In the genomic region with DNA sequence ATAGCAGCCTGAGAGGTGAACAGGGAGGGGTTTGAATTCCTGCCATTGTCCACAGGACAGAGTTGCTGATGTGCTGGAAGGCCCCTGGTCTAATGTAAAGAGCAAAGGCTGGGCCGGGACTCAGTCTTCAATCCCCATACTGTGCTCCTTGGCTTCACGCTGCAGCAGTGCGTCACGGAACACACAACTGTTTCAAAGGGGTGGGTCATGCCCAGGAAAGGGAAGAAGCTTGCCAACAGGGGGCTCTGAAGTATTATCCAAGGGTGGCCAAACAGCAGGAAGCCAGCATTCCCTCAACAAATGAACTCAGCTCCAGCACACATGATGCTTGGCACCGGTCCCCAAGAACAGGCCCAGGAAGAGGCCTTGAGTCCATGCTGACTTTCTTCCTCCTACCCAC, we compare ENCODE assay signal across 9 cellular contexts.
A peak's percentile ranks its signal among the peaks of the same experiment; 100 is the strongest.
DNase-seq lines count a peak whose midpoint lies in the region; ATAC-seq, FAIRE-seq and TF ChIP-seq lines count a peak whose summit lies in the region.
"Had no signal": no experiment of that assay in that cellular context is flagged by ENCODE, and none has a peak within 500 bp of the region (broad histone marks: within the 10 kb centered on the region; RNA-seq: fewer than 3 reads in every experiment).

No MANE protein-coding gene starts in this region.

- H3K27me3 ChIP-seq in IMR-90 (ENCODE audit: control insufficient read depth, insufficient read depth, low read length): no peaks in the 10 kb centered on the region
- H3K27me3 ChIP-seq in right cardiac atrium (ENCODE audit: control insufficient read depth, insufficient read depth): no peaks in the 10 kb centered on the region

- H3K4me3 ChIP-seq in IMR-90 (ENCODE audit: insufficient read depth, low read depth, low read length): no peak overlapping the region
- H3K4me3 ChIP-seq in right cardiac atrium (ENCODE audit: low read length): no peak overlapping the region

- H2BK120ac ChIP-seq in IMR-90 (ENCODE audit: low read depth, low read length): peak overlapping the region; percentile 32; the same call in 1 of the 2 replicates

- BruUV-seq in IMR-90 (replicated peaks; lab: Mats Ljungman, UMichigan): no TSS peak

- no peak for FAIRE-seq in H54 (lab: Jason Lieb, UNC)

- peak overlapping the region; percentile 76 for H2AFZ ChIP-seq in IMR-90 (replicated peaks; ENCODE audit: low read length, poor library complexity)

- no peaks in the 10 kb centered on the region; the same call in 1 of the 2 replicates for H4K20me1 ChIP-seq in IMR-90 (ENCODE audit: insufficient read depth, low read length)

- peak overlapping the region; percentile 25; the same call in 1 of the 2 replicates for H3K4ac ChIP-seq in IMR-90 (ENCODE audit: low read depth, low read length)

- peaks cover 24% of the 10 kb centered on the region for H3K4me1 Mint-ChIP-seq in WTC11

- H3K4me2 ChIP-seq in IMR-90 (ENCODE audit: low read depth, low read length): no peak overlapping the region

- no peak overlapping the region for H3K27ac Mint-ChIP-seq in WTC11
- H3K27ac Mint-ChIP-seq: activated CD4-positive, alpha-beta memory T cell treated with anti-CD3 and anti-CD28 coated beads for 36 hours had no signal

- no peak overlapping the region for H2BK15ac ChIP-seq in IMR-90 (ENCODE audit: low read depth, low read length)

- H3K27ac ChIP-seq in IMR-90 (ENCODE audit: insufficient read depth, low read length) (no peak overlapping the region), right cardiac atrium (ENCODE audit: low read length) (no peak overlapping the region)

- peak overlapping the region; percentile 67 for H2AK9ac ChIP-seq in IMR-90 (replicated peaks; ENCODE audit: low read depth, low read length, poor library complexity)

- POLR2A ChIA-PET in IMR-90 (lab: Charles Lee; ENCODE audit: unreplicated experiment): no interaction called here
- POLR2A ChIA-PET in WTC11 (lab: Charles Lee): no interaction called here

- peak; percentile 61 for TF ChIP-seq RAD21 in IMR-90 (IDR thresholded peaks at IDR 0.05; ENCODE audit: low read length)

- H4K8ac ChIP-seq in IMR-90 (ENCODE audit: low read depth in 2 of 2, low read length in 2 of 2): no peak overlapping the region; a peak in 1 of 4 replicates

- 0 out of 2 replicates have a peak, but pooled peaks cover 2% of the 10 kb centered on the region for H3K9me1 ChIP-seq in IMR-90 (ENCODE audit: insufficient read depth, low read length)

- no peaks in the 10 kb centered on the region for H3K36me3 ChIP-seq in IMR-90 (ENCODE audit: control insufficient read depth, insufficient read depth, low read length)

- TF ChIP-seq POLR2A in IMR-90 (IDR thresholded peaks at IDR 0.05; ENCODE audit: low read depth, low read length): no peak
- no peak for TF ChIP-seq POLR2A in H54 (IDR thresholded peaks at IDR 0.05; ENCODE audit: low read depth, low read length)

- peaks cover 7% of the 10 kb centered on the region for H3K4me1 ChIP-seq in IMR-90 (ENCODE audit: control insufficient read depth, insufficient read depth, low read length)
- H3K4me1 ChIP-seq in right cardiac atrium (ENCODE audit: control insufficient read depth, insufficient read depth, low read length): peaks cover 2% of the 10 kb centered on the region

- H3K9ac ChIP-seq in IMR-90 (ENCODE audit: low read depth, low read length): no peak overlapping the region

- no peak overlapping the region for H3K56ac ChIP-seq in IMR-90 (ENCODE audit: extremely low read depth, insufficient read depth, low read length)

- H3K4me3 Mint-ChIP-seq in WTC11: no peak overlapping the region
- H3K4me3 Mint-ChIP-seq: activated CD4-positive, alpha-beta memory T cell treated with anti-CD3 and anti-CD28 coated beads for 36 hours had no signal

- no peaks in the 10 kb centered on the region for H3K9me3 Mint-ChIP-seq in WTC11
- H3K9me3 Mint-ChIP-seq: activated CD4-positive, alpha-beta memory T cell treated with anti-CD3 and anti-CD28 coated beads for 36 hours had no signal

- no peak overlapping the region for H4K91ac ChIP-seq in IMR-90 (ENCODE audit: insufficient read depth, low read depth, low read length)

- intact Hi-C loops in IMR-90 (cut with micrococcal nuclease) (loop anchor here (1.0 to 10.0 kb wide), 7 partner anchors 139 to 1309 kb away; partner anchors contain the start of genes CISD2, MANBA, SLC39A8 and SLC9B2), right cardiac atrium (cut with DNase I) (loop anchor here (5.0 to 10.0 kb wide), 6 partner anchors 179 to 474 kb away; partner anchors contain the start of gene BDH2 (in 3 of the 4))

- no peaks in the 10 kb centered on the region for H3K27me3 Mint-ChIP-seq in WTC11 (ENCODE audit: low read depth)
- H3K27me3 Mint-ChIP-seq: activated CD4-positive, alpha-beta memory T cell treated with anti-CD3 and anti-CD28 coated beads for 36 hours had no signal

- peak; percentile 47 for TF ChIP-seq CTCF in IMR-90 (conservative IDR thresholded peaks at IDR 0.05; ENCODE audit: low read depth, low read length)
- no peak for TF ChIP-seq CTCF in WTC11 (IDR thresholded peaks at IDR 0.05)

- H3K23ac ChIP-seq in IMR-90 (ENCODE audit: low read depth, low read length): no peak overlapping the region

- DNase-seq in DMS153 treated with DMSO at 0.1 percent for 48 hours (lab: John Stamatoyannopoulos, UW; ENCODE audit: unreplicated experiment): peak; percentile 9
- DNase-seq in IMR-90: peak; percentile 71
- DNase-seq in WTC11 (ENCODE audit: low spot score): peak; percentile 20
- peak; percentile 19 for DNase-seq in midbrain (lab: John Stamatoyannopoulos, UW)
- no peak for DNase-seq in right cardiac atrium
- DNase-seq in GF-D8 (lab: John Stamatoyannopoulos, UW): no peak
- no peak for DNase-seq in H54 (ENCODE audit: insufficient read length, low spot score)
- DNase-seq: activated CD4-positive, alpha-beta memory T cell treated with anti-CD3 and anti-CD28 coated beads for 36 hours had no signal

- no peak overlapping the region for H3K18ac ChIP-seq in IMR-90 (ENCODE audit: low read depth, low read length)

- peak overlapping the region; percentile 69 for H2AK5ac ChIP-seq in IMR-90 (ENCODE audit: low read depth, low read length)

- H3K9me3 ChIP-seq in IMR-90 (ENCODE audit: control insufficient read depth, insufficient read depth, low read length) (no peaks in the 10 kb centered on the region), right cardiac atrium (ENCODE audit: control insufficient read depth, low read length) (no peaks in the 10 kb centered on the region)

- no peak overlapping the region for H2BK5ac ChIP-seq in IMR-90 (ENCODE audit: low read depth, low read length, poor library complexity, severe bottlenecking)

- CTCF ChIA-PET in IMR-90 (lab: Yijun Ruan, JAX): interaction anchor here (0.6 to 1.1 kb wide), 4 partner anchors 10 to 381 kb away, joined by 3 to 4 read pairs (median 4); no protein-coding TSS in a partner anchor
- CTCF ChIA-PET in WTC11 (lab: Charles Lee): interaction anchor here (0.7 to 4.0 kb wide), 8 partner anchors 10 to 409 kb away, joined by 3 to 31 read pairs (median 6); no protein-coding TSS in a partner anchor

- no peaks in the 10 kb centered on the region for H3K79me1 ChIP-seq in IMR-90 (ENCODE audit: low read depth in 1 of 2, low read length in 2 of 2)

- no peak overlapping the region for H4K5ac ChIP-seq in IMR-90 (ENCODE audit: low read depth, low read length)

- in situ Hi-C loops in IMR-90 (cut with MboI; ENCODE audit: low sequenced_read_pairs): loop anchor here (5.0 kb wide), 1 partner anchor 464 kb away; no protein-coding TSS in a partner anchor

- ATAC-seq in IMR-90 (ENCODE audit: low read depth) (no peak), WTC11 (peak; percentile 49), right cardiac atrium (no peak), HG03097 (IDR thresholded peaks at IDR 0.05; ENCODE audit: low FRiP score, unreplicated experiment) (no peak)

- H2BK20ac ChIP-seq in IMR-90 (ENCODE audit: low read depth, low read length): peak overlapping the region; percentile 22; the same call in 1 of the 2 replicates

- H3K14ac ChIP-seq in IMR-90 (replicated peaks; ENCODE audit: low read depth, low read length): no peak overlapping the region

- H3K36me3 Mint-ChIP-seq in WTC11: no peaks in the 10 kb centered on the region

- dilution Hi-C loops in IMR-90 (cut with HindIII; ENCODE audit: low sequenced_read_pairs, unreplicated experiment): loop anchor here (25.0 kb wide), 1 partner anchor 389 kb away; the partner anchor contains the start of gene SLC9B1

- 41% methylated on average over 5 of the region's 5 CpGs; no CpG with 5 or more reads in 1 of the 2 experiments for WGBS in IMR-90 (ENCODE audit: extremely low coverage in 2 of 2, insufficient read length in 1 of 2), 2 experiments
- WGBS in right cardiac atrium: 53% methylated on average over 5 of the region's 5 CpGs

TF ChIP-seq in IMR-90, 13 proteins besides CTCF, POLR2A, EP300 and RAD21:
- TF ChIP-seq SMC3 (IDR thresholded peaks at IDR 0.05; ENCODE audit: low read depth, low read length) (peak; percentile 43), USF2 (IDR thresholded peaks at IDR 0.05; ENCODE audit: low read depth, low read length) (no peak), CEBPB (IDR thresholded peaks at IDR 0.05; ENCODE audit: low read depth, low read length) (no peak)
TF ChIP-seq in IMR-90: peak in this region for 1.

TF ChIP-seq in WTC11, 78 proteins besides CTCF, POLR2A, EP300 and RAD21 (continues in another document):
- TF ChIP-seq ZNF423 (CRISPR knock-in tag; IDR thresholded peaks at IDR 0.05) (no peak), KAT7 (CRISPR knock-in tag; IDR thresholded peaks at IDR 0.05; ENCODE audit: borderline replicate concordance) (no peak), ATF2 (CRISPR knock-in tag; IDR thresholded peaks at IDR 0.05; ENCODE audit: borderline replicate concordance, low read depth) (no peak)
- TF ChIP-seq, protein P1, sequence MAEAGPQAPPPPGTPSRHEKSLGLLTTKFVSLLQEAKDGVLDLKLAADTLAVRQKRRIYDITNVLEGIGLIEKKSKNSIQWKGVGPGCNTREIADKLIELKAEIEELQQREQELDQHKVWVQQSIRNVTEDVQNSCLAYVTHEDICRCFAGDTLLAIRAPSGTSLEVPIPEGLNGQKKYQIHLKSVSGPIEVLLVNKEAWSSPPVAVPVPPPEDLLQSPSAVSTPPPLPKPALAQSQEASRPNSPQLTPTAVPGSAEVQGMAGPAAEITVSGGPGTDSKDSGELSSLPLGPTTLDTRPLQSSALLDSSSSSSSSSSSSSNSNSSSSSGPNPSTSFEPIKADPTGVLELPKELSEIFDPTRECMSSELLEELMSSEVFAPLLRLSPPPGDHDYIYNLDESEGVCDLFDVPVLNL (CRISPR knock-in tag; IDR thresholded peaks at IDR 0.05; ENCODE audit: borderline replicate concordance, low read depth): no peak

Comparison
In these comparisons a context has a peak if more than half of its experiments do, and no peak if none do; other contexts are left out.
1. DNase-seq: peak in DMS153 treated with DMSO at 0.1 percent for 48 hours (single experiment), IMR-90 (single experiment), WTC11 (single experiment) and midbrain (single experiment); none in right cardiac atrium (0 of 3), GF-D8 (single experiment) and H54 (single experiment).